1 cellular context compared by ENCODE assay signal in the genomic region with DNA sequence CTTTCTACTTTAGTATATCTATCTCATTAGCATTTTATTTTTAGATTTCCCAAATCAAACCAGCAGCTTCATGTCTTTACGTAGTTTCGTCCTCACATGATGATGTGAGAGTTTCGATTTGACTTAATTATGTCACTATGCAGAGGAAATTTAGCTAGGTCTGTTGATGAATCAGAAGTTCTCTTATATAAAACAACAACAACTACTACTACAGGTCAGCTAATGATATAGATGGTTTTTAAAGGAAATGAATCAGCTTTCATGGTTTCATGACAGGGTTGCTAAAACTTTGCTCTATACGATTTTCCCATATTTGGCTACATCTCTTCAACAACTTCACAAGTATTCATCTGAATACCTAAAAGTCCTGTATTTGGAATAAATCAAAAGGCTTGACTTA.
TF ChIP-seq lines count a peak whose summit lies in the region.

No MANE protein-coding gene starts in this region.

TF ChIP-seq in GM12878, 131 proteins besides CTCF, POLR2A, EP300 and RAD21 (continued from another document and continues in another):
- TF ChIP-seq, protein P1, sequence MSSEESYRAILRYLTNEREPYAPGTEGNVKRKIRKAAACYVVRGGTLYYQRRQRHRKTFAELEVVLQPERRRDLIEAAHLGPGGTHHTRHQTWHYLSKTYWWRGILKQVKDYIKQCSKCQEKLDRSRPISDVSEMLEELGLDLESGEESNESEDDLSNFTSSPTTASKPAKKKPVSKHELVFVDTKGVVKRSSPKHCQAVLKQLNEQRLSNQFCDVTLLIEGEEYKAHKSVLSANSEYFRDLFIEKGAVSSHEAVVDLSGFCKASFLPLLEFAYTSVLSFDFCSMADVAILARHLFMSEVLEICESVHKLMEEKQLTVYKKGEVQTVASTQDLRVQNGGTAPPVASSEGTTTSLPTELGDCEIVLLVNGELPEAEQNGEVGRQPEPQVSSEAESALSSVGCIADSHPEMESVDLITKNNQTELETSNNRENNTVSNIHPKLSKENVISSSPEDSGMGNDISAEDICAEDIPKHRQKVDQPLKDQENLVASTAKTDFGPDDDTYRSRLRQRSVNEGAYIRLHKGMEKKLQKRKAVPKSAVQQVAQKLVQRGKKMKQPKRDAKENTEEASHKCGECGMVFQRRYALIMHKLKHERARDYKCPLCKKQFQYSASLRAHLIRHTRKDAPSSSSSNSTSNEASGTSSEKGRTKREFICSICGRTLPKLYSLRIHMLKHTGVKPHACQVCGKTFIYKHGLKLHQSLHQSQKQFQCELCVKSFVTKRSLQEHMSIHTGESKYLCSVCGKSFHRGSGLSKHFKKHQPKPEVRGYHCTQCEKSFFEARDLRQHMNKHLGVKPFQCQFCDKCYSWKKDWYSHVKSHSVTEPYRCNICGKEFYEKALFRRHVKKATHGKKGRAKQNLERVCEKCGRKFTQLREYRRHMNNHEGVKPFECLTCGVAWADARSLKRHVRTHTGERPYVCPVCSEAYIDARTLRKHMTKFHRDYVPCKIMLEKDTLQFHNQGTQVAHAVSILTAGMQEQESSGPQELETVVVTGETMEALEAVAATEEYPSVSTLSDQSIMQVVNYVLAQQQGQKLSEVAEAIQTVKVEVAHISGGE (CRISPR knock-in tag; IDR thresholded peaks at IDR 0.05), result no peak
- TF ChIP-seq SMC3 (IDR thresholded peaks at IDR 0.05; ENCODE audit: borderline replicate concordance, low read length), result no peak
- peak; percentile 83 for TF ChIP-seq DPF2 (IDR thresholded peaks at IDR 0.05)
- no peak for TF ChIP-seq SP1 (IDR thresholded peaks at IDR 0.05; ENCODE audit: low read depth, low read length)
- TF ChIP-seq, protein P2, sequence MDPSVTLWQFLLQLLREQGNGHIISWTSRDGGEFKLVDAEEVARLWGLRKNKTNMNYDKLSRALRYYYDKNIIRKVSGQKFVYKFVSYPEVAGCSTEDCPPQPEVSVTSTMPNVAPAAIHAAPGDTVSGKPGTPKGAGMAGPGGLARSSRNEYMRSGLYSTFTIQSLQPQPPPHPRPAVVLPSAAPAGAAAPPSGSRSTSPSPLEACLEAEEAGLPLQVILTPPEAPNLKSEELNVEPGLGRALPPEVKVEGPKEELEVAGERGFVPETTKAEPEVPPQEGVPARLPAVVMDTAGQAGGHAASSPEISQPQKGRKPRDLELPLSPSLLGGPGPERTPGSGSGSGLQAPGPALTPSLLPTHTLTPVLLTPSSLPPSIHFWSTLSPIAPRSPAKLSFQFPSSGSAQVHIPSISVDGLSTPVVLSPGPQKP (IDR thresholded peaks at IDR 0.05; ENCODE audit: low read depth, low read length), result no peak
- TF ChIP-seq KDM1A (IDR thresholded peaks at IDR 0.05; ENCODE audit: borderline replicate concordance), result no peak
- TF ChIP-seq NFXL1 (IDR thresholded peaks at IDR 0.05; ENCODE audit: borderline replicate concordance), result no peak
- TF ChIP-seq, protein P3, sequence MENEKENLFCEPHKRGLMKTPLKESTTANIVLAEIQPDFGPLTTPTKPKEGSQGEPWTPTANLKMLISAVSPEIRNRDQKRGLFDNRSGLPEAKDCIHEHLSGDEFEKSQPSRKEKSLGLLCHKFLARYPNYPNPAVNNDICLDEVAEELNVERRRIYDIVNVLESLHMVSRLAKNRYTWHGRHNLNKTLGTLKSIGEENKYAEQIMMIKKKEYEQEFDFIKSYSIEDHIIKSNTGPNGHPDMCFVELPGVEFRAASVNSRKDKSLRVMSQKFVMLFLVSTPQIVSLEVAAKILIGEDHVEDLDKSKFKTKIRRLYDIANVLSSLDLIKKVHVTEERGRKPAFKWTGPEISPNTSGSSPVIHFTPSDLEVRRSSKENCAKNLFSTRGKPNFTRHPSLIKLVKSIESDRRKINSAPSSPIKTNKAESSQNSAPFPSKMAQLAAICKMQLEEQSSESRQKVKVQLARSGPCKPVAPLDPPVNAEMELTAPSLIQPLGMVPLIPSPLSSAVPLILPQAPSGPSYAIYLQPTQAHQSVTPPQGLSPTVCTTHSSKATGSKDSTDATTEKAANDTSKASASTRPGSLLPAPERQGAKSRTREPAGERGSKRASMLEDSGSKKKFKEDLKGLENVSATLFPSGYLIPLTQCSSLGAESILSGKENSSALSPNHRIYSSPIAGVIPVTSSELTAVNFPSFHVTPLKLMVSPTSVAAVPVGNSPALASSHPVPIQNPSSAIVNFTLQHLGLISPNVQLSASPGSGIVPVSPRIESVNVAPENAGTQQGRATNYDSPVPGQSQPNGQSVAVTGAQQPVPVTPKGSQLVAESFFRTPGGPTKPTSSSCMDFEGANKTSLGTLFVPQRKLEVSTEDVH (IDR thresholded peaks at IDR 0.05; ENCODE audit: low read depth, partially characterized antibody), result no peak
- TF ChIP-seq ZBED1 (IDR thresholded peaks at IDR 0.05; ENCODE audit: borderline replicate concordance), result 0 out of 2 replicates have a peak, but pooled peaks have one; percentile 28
- no peak for TF ChIP-seq STAT1 (conservative IDR thresholded peaks at IDR 0.05)
- TF ChIP-seq HDAC2 (IDR thresholded peaks at IDR 0.05), result no peak
- TF ChIP-seq TAF1 (IDR thresholded peaks at IDR 0.05; ENCODE audit: borderline replicate concordance, low read depth, low read length), result no peak
- 0 out of 4 replicates have a peak, but pooled peaks of 1 of the 2 experiments have one; percentile 27 for TF ChIP-seq CEBPB (IDR thresholded peaks at IDR 0.05; ENCODE audit: borderline replicate concordance in 1 of 2, low read depth in 2 of 2, low read length in 2 of 2)
- TF ChIP-seq, protein P4, sequence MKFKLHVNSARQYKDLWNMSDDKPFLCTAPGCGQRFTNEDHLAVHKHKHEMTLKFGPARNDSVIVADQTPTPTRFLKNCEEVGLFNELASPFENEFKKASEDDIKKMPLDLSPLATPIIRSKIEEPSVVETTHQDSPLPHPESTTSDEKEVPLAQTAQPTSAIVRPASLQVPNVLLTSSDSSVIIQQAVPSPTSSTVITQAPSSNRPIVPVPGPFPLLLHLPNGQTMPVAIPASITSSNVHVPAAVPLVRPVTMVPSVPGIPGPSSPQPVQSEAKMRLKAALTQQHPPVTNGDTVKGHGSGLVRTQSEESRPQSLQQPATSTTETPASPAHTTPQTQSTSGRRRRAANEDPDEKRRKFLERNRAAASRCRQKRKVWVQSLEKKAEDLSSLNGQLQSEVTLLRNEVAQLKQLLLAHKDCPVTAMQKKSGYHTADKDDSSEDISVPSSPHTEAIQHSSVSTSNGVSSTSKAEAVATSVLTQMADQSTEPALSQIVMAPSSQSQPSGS (IDR thresholded peaks at IDR 0.05; ENCODE audit: low read length), result peak; percentile 89
- TF ChIP-seq, protein P5, sequence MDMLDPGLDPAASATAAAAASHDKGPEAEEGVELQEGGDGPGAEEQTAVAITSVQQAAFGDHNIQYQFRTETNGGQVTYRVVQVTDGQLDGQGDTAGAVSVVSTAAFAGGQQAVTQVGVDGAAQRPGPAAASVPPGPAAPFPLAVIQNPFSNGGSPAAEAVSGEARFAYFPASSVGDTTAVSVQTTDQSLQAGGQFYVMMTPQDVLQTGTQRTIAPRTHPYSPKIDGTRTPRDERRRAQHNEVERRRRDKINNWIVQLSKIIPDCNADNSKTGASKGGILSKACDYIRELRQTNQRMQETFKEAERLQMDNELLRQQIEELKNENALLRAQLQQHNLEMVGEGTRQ (IDR thresholded peaks at IDR 0.05; ENCODE audit: borderline replicate concordance, low read depth, low read length), result no peak
- no peak for TF ChIP-seq ZZZ3 (IDR thresholded peaks at IDR 0.05; ENCODE audit: control insufficient read depth, insufficient read length, low read depth)
- no peak for TF ChIP-seq HCFC1 (IDR thresholded peaks at IDR 0.05; ENCODE audit: low read length)
- TF ChIP-seq YBX1 (IDR thresholded peaks at IDR 0.05), result no peak
- peak; percentile 90 for TF ChIP-seq NFIC (IDR thresholded peaks at IDR 0.05; ENCODE audit: low read depth, low read length)
- TF ChIP-seq, protein P6, sequence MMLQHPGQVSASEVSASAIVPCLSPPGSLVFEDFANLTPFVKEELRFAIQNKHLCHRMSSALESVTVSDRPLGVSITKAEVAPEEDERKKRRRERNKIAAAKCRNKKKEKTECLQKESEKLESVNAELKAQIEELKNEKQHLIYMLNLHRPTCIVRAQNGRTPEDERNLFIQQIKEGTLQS (IDR thresholded peaks at IDR 0.05; ENCODE audit: borderline replicate concordance, extremely low read depth, low read depth, low read length), result no peak
- TF ChIP-seq KLF5 (IDR thresholded peaks at IDR 0.05; ENCODE audit: partially characterized antibody), result peak; percentile 77
- TF ChIP-seq, protein P7, sequence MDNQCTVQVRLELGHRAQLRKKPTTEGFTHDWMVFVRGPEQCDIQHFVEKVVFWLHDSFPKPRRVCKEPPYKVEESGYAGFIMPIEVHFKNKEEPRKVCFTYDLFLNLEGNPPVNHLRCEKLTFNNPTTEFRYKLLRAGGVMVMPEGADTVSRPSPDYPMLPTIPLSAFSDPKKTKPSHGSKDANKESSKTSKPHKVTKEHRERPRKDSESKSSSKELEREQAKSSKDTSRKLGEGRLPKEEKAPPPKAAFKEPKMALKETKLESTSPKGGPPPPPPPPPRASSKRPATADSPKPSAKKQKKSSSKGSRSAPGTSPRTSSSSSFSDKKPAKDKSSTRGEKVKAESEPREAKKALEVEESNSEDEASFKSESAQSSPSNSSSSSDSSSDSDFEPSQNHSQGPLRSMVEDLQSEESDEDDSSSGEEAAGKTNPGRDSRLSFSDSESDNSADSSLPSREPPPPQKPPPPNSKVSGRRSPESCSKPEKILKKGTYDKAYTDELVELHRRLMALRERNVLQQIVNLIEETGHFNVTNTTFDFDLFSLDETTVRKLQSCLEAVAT (IDR thresholded peaks at IDR 0.05), result no peak
- peak; percentile 87 for TF ChIP-seq BCL11A (IDR thresholded peaks at IDR 0.05; ENCODE audit: low read depth, low read length)
- TF ChIP-seq, protein P8, sequence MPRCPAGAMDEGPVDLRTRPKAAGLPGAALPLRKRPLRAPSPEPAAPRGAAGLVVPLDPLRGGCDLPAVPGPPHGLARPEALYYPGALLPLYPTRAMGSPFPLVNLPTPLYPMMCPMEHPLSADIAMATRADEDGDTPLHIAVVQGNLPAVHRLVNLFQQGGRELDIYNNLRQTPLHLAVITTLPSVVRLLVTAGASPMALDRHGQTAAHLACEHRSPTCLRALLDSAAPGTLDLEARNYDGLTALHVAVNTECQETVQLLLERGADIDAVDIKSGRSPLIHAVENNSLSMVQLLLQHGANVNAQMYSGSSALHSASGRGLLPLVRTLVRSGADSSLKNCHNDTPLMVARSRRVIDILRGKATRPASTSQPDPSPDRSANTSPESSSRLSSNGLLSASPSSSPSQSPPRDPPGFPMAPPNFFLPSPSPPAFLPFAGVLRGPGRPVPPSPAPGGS (IDR thresholded peaks at IDR 0.05; ENCODE audit: borderline replicate concordance, insufficient read depth, low read depth, low read length, poor library complexity, severe bottlenecking), result no peak
- peak; percentile 84 for TF ChIP-seq MEF2B (IDR thresholded peaks at IDR 0.05; ENCODE audit: partially characterized antibody, poor library complexity, severe bottlenecking)
- no peak for TF ChIP-seq EED (IDR thresholded peaks at IDR 0.05; ENCODE audit: low read depth)
- no peak for TF ChIP-seq JUND (IDR thresholded peaks at IDR 0.05; ENCODE audit: low read depth, low read length)
- TF ChIP-seq RB1 (IDR thresholded peaks at IDR 0.05; ENCODE audit: borderline replicate concordance), result no peak
- TF ChIP-seq, protein P9, sequence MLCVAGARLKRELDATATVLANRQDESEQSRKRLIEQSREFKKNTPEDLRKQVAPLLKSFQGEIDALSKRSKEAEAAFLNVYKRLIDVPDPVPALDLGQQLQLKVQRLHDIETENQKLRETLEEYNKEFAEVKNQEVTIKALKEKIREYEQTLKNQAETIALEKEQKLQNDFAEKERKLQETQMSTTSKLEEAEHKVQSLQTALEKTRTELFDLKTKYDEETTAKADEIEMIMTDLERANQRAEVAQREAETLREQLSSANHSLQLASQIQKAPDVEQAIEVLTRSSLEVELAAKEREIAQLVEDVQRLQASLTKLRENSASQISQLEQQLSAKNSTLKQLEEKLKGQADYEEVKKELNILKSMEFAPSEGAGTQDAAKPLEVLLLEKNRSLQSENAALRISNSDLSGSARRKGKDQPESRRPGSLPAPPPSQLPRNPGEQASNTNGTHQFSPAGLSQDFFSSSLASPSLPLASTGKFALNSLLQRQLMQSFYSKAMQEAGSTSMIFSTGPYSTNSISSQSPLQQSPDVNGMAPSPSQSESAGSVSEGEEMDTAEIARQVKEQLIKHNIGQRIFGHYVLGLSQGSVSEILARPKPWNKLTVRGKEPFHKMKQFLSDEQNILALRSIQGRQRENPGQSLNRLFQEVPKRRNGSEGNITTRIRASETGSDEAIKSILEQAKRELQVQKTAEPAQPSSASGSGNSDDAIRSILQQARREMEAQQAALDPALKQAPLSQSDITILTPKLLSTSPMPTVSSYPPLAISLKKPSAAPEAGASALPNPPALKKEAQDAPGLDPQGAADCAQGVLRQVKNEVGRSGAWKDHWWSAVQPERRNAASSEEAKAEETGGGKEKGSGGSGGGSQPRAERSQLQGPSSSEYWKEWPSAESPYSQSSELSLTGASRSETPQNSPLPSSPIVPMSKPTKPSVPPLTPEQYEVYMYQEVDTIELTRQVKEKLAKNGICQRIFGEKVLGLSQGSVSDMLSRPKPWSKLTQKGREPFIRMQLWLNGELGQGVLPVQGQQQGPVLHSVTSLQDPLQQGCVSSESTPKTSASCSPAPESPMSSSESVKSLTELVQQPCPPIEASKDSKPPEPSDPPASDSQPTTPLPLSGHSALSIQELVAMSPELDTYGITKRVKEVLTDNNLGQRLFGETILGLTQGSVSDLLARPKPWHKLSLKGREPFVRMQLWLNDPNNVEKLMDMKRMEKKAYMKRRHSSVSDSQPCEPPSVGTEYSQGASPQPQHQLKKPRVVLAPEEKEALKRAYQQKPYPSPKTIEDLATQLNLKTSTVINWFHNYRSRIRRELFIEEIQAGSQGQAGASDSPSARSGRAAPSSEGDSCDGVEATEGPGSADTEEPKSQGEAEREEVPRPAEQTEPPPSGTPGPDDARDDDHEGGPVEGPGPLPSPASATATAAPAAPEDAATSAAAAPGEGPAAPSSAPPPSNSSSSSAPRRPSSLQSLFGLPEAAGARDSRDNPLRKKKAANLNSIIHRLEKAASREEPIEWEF (IDR thresholded peaks at IDR 0.05; ENCODE audit: insufficient replicate concordance, low read depth, low read length), result no peak
- TF ChIP-seq, protein P10, sequence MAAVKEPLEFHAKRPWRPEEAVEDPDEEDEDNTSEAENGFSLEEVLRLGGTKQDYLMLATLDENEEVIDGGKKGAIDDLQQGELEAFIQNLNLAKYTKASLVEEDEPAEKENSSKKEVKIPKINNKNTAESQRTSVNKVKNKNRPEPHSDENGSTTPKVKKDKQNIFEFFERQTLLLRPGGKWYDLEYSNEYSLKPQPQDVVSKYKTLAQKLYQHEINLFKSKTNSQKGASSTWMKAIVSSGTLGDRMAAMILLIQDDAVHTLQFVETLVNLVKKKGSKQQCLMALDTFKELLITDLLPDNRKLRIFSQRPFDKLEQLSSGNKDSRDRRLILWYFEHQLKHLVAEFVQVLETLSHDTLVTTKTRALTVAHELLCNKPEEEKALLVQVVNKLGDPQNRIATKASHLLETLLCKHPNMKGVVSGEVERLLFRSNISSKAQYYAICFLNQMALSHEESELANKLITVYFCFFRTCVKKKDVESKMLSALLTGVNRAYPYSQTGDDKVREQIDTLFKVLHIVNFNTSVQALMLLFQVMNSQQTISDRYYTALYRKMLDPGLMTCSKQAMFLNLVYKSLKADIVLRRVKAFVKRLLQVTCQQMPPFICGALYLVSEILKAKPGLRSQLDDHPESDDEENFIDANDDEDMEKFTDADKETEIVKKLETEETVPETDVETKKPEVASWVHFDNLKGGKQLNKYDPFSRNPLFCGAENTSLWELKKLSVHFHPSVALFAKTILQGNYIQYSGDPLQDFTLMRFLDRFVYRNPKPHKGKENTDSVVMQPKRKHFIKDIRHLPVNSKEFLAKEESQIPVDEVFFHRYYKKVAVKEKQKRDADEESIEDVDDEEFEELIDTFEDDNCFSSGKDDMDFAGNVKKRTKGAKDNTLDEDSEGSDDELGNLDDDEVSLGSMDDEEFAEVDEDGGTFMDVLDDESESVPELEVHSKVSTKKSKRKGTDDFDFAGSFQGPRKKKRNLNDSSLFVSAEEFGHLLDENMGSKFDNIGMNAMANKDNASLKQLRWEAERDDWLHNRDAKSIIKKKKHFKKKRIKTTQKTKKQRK (IDR thresholded peaks at IDR 0.05; ENCODE audit: low read depth, low read length), result no peak
- 0 out of 3 replicates have a peak, but pooled peaks have one; percentile 20 for TF ChIP-seq POU2F2 (IDR thresholded peaks at IDR 0.05; ENCODE audit: borderline replicate concordance, low read depth, low read length)
